In the genomic region with DNA sequence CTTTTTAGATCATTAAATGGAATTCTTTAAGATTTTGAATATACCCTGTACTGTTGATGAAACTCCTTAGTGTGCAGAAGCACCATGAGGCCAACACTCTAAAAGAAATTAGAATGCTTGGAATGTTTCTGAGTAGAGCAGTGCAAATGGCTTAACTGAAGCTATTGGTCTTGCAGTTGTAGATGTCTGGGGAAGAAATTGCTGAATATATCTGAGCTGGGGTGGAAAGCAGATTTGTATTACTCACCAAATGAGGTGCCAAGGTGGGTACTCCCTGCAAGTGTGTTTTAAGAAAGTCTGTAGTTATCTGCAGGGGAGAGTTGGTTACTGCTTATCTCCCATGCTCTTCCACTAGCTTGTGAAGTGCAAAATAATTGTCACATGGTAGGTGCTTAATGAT, we compare ENCODE assay signal across 27 cellular contexts.
"Had no signal": no experiment of that assay in that cellular context is flagged by ENCODE, and none has a peak within 500 bp of the region (broad histone marks: within the 10 kb centered on the region; RNA-seq: fewer than 3 reads in every experiment).

No MANE protein-coding gene starts in this region.

- ATAC-seq: foreskin keratinocyte; gastroesophageal sphincter; heart left ventricle; left colon; lower lobe of right lung; naive thymus-derived CD8-positive, alpha-beta T cell; stimulated activated memory B cell treated with anti-CD40 and anti-IgM and Interleukin-4, amounts not matched to agents 10 μg/mL and 1 μg/mL and 100 μg/mL, for 72 hours; stimulated activated naive CD8-positive, alpha-beta T cell treated with anti-CD3 and anti-CD28 coated beads, Interleukin-15, Interleukin-2, amounts not matched to agents 100 U/mL and 50 U/mL, for 24 hours had no signal

- H3K27ac Mint-ChIP-seq: naive thymus-derived CD8-positive, alpha-beta T cell; nephron progenitor cell; stimulated activated memory B cell treated with anti-CD40 and anti-IgM and Interleukin-4, amounts not matched to agents 10 μg/mL and 1 μg/mL and 100 μg/mL, for 72 hours had no signal

- H3K36me3 ChIP-seq: esophagus muscularis mucosa, gastroesophageal sphincter, heart left ventricle, left ventricle myocardium inferior, prostate gland, right atrium auricular region, sigmoid colon, spleen had no signal

- H3K36me3 Mint-ChIP-seq: stimulated activated memory B cell treated with anti-CD40 and anti-IgM and Interleukin-4, amounts not matched to agents 10 μg/mL and 1 μg/mL and 100 μg/mL, for 72 hours had no signal

- H3K9me3 Mint-ChIP-seq: stimulated activated memory B cell treated with anti-CD40 and anti-IgM and Interleukin-4, amounts not matched to agents 10 μg/mL and 1 μg/mL and 100 μg/mL, for 72 hours had no signal

- H3K27me3 Mint-ChIP-seq: stimulated activated memory B cell treated with anti-CD40 and anti-IgM and Interleukin-4, amounts not matched to agents 10 μg/mL and 1 μg/mL and 100 μg/mL, for 72 hours had no signal

- H3K27me3 ChIP-seq: esophagus muscularis mucosa, foreskin keratinocyte, gastroesophageal sphincter, heart left ventricle, right atrium auricular region, sigmoid colon, spleen, testis, tibial nerve, upper lobe of left lung had no signal

- H3K9me3 ChIP-seq: esophagus muscularis mucosa, gastroesophageal sphincter, heart left ventricle, left ventricle myocardium inferior, lower lobe of right lung, prostate gland, right atrium auricular region, spleen, testis, tibial nerve, upper lobe of left lung had no signal

- DNase-seq: dermis blood vessel endothelial cell; effector memory CD4-positive, alpha-beta T cell; foreskin keratinocyte; heart left ventricle; hippocampal formation; kidney glomerular epithelial cell; left colon; left ventricle myocardium inferior; lower lobe of right lung; naive thymus-derived CD8-positive, alpha-beta T cell; nephron progenitor cell; nucleus accumbens; sigmoid colon; spleen; stimulated activated CD4-positive, alpha-beta T cell treated with anti-CD3 and anti-CD28 coated beads, Interleukin-4, amount 100 ng/mL, for 4 hours; stimulated activated naive CD8-positive, alpha-beta T cell treated with anti-CD3 and anti-CD28 coated beads, Interleukin-15, Interleukin-2, amounts not matched to agents 100 U/mL and 50 U/mL, for 24 hours; substantia nigra; testis; upper lobe of left lung had no signal

- H3K4me3 Mint-ChIP-seq: naive thymus-derived CD8-positive, alpha-beta T cell; nephron progenitor cell; stimulated activated memory B cell treated with anti-CD40 and anti-IgM and Interleukin-4, amounts not matched to agents 10 μg/mL and 1 μg/mL and 100 μg/mL, for 72 hours had no signal

- H3K4me1 Mint-ChIP-seq: nephron progenitor cell; stimulated activated memory B cell treated with anti-CD40 and anti-IgM and Interleukin-4, amounts not matched to agents 10 μg/mL and 1 μg/mL and 100 μg/mL, for 72 hours had no signal

- H3K27ac ChIP-seq: coronary artery, esophagus muscularis mucosa, foreskin keratinocyte, gastroesophageal sphincter, heart left ventricle, left ventricle myocardium inferior, lower lobe of right lung, prostate gland, right atrium auricular region, sigmoid colon, skin epidermis, spleen, testis, tibial nerve, upper lobe of left lung had no signal

- H3K4me3 ChIP-seq: coronary artery, esophagus muscularis mucosa, gastroesophageal sphincter, heart left ventricle, left ventricle myocardium inferior, lower lobe of right lung, prostate gland, right atrium auricular region, sigmoid colon, skin epidermis, spleen, testis, tibial nerve, upper lobe of left lung had no signal

- H3K4me1 ChIP-seq: gastroesophageal sphincter, heart left ventricle, left ventricle myocardium inferior, lower lobe of right lung, prostate gland, right atrium auricular region, sigmoid colon, spleen, testis, tibial nerve, upper lobe of left lung had no signal
